In genomic region chr11:128174465-128175101, GRCh38 we compare ENCODE assay signal across 1 cellular context.
TF ChIP-seq lines count a peak whose summit lies in the region.

No MANE protein-coding gene starts in this region.

TF ChIP-seq in WTC11, 78 proteins besides CTCF, POLR2A, EP300 and RAD21 (continued from another document):
- no peak for TF ChIP-seq IRF1 (CRISPR knock-in tag; IDR thresholded peaks at IDR 0.05)
- no peak for TF ChIP-seq ZNF512 (CRISPR knock-in tag; IDR thresholded peaks at IDR 0.05; ENCODE audit: borderline replicate concordance)
- TF ChIP-seq ZNF532 (CRISPR knock-in tag; IDR thresholded peaks at IDR 0.05; ENCODE audit: borderline replicate concordance) = no peak
- no peak for TF ChIP-seq OVOL2 (CRISPR knock-in tag; IDR thresholded peaks at IDR 0.05; ENCODE audit: borderline replicate concordance)
- no peak for TF ChIP-seq PRDM15 (CRISPR knock-in tag; IDR thresholded peaks at IDR 0.05)
